Comparison of ENCODE assay signal across 26 cellular contexts in the genomic region with DNA sequence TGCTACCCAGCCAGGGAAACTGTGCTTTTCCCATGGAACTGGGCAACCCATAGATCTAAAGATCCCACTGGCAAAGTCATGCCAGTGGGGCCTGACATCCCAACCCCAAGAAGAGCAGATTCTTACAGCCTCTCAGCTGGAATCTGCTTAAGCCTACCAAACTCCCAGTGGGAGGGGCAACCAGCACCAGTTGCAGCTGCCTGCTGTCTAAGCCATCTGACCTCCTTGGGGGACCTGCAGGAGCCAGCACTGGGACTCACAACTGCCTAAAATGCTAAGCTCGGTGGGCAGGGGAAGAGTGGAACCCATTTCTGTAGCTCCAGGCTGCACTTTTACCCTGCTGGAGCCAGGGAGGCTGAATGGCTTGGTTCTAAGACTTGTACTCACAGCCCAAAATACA.
DNase-seq lines count a peak whose midpoint lies in the region; ATAC-seq, FAIRE-seq and TF ChIP-seq lines count a peak whose summit lies in the region.
"Had no signal": no experiment of that assay in that cellular context is flagged by ENCODE, and none has a peak within 500 bp of the region (broad histone marks: within the 10 kb centered on the region; RNA-seq: fewer than 3 reads in every experiment).

No MANE protein-coding gene starts in this region.

- peak overlapping the region; percentile 85; the same call in 1 of the 2 replicates for H2AFZ ChIP-seq in H1 (ENCODE audit: low read length)
- H2AFZ ChIP-seq in neural progenitor cell (replicated peaks), result no peak overlapping the region
- H2AFZ ChIP-seq: GM23338 had no signal

- H3K79me2 ChIP-seq in H1 (ENCODE audit: control insufficient read depth in 1 of 2, insufficient read depth in 2 of 2, low read length in 2 of 2) (no peaks in the 10 kb centered on the region), neural progenitor cell (ENCODE audit: low read depth) (no peaks in the 10 kb centered on the region)

- DNase-seq in NCI-H1694 treated with DMSO at 0.1 percent for 48 hours (lab: John Stamatoyannopoulos, UW) (peak; percentile 8), NCI-H1694 (lab: John Stamatoyannopoulos, UW) (no peak), NCI-H524 (lab: John Stamatoyannopoulos, UW) (peak; percentile 62 to 83), H1 (ENCODE audit: low read depth in 1 of 2, low spot score in 2 of 2) (no peak), neural progenitor cell (ENCODE audit: low spot score) (peak; percentile 29), vagina (ENCODE audit: extremely low spot score in 2 of 2) (no peak), RWPE1 (ENCODE audit: low spot score) (no peak)
- no peak for DNase-seq in activated CD8-positive, alpha-beta T cell treated with anti-CD3 and anti-CD28 coated beads, Interleukin-2, amount 10 ng/mL, durations not matched to agents 7 days and 5 days
- DNase-seq: CD8-positive, alpha-beta memory T cell; HCEC 1CT; MM.1S; NCI-H2081; NCI-H345; NCI-H510A treated with DMSO at 0.1 percent for 48 hours; SHP77 treated with DMSO at 0.1 percent for 48 hours had no signal

- no peak overlapping the region for H2BK120ac ChIP-seq in H1 (replicated peaks; ENCODE audit: low read depth, low read length)

- TF ChIP-seq RAD21 in H1 (IDR thresholded peaks at IDR 0.05 in 1 of 2, conservative IDR thresholded peaks at IDR 0.05 in 1 of 2; ENCODE audit: low read depth in 2 of 2, low read length in 2 of 2), result no peak

- no peak for FAIRE-seq in H1 (lab: Jason Lieb, UNC)
- FAIRE-seq: G401.6, GM12878 had no signal

- intact Hi-C loops in vagina (cut with DNase I), result no loop called here

- TF ChIP-seq CTCF in H1 (IDR thresholded peaks at IDR 0.05; ENCODE audit: control extremely low read depth in 1 of 3, insufficient read depth in 1 of 3, low read depth in 1 of 3, low read length in 3 of 3) (no peak), neural progenitor cell (IDR thresholded peaks at IDR 0.05) (no peak), vagina (IDR thresholded peaks at IDR 0.05) (no peak), RWPE1 (conservative IDR thresholded peaks at IDR 0.05; ENCODE audit: low read depth) (no peak)

- H3K4me2 ChIP-seq in H1 (ENCODE audit: insufficient read depth in 1 of 2, low read depth in 2 of 2, low read length in 2 of 2) (no peak overlapping the region), neural progenitor cell (no peak overlapping the region)
- H3K4me2 ChIP-seq: GM23338, KMS-11 had no signal

- no peak overlapping the region for H3K56ac ChIP-seq in H1 (replicated peaks; ENCODE audit: insufficient read length, low read depth, low read length)

- H3K4me1 ChIP-seq in H1 (replicated peaks in 1 of 4; ENCODE audit: control insufficient read depth in 3 of 4, insufficient read depth in 4 of 4, low read length in 3 of 4) (no peaks in the 10 kb centered on the region), neural progenitor cell (peaks cover 2% of the 10 kb centered on the region), vagina (no peaks in the 10 kb centered on the region)

- H2BK20ac ChIP-seq in H1 (ENCODE audit: low read length), result no peak overlapping the region

- no peak overlapping the region for H4K5ac ChIP-seq in H1 (ENCODE audit: insufficient read length, low read depth, low read length)

- 79% methylated on average over 1 of the region's 1 CpG; no CpG with 5 or more reads in 1 of the 2 experiments for WGBS in H1 (ENCODE audit: extremely low coverage in 1 of 2, insufficient coverage in 1 of 2, insufficient read length in 1 of 2, insufficient replicate concordance in 2 of 2, low coverage in 1 of 2, low lambda C conversion rate in 2 of 2, missing lambda C conversion rate in 1 of 2), 2 experiments

- no peaks in the 10 kb centered on the region for H3K36me3 ChIP-seq in H1 (ENCODE audit: control insufficient read depth in 2 of 4, insufficient read depth in 4 of 4, low read length in 3 of 4)
- H3K36me3 ChIP-seq in neural progenitor cell, result no peaks in the 10 kb centered on the region
- H3K36me3 ChIP-seq in vagina, result no peaks in the 10 kb centered on the region

- no peak overlapping the region for H3K14ac ChIP-seq in H1 (ENCODE audit: insufficient read length)

- H3K27me3 ChIP-seq in H1 (replicated peaks in 1 of 4; ENCODE audit: control insufficient read depth in 3 of 4, extremely low read depth in 1 of 4, insufficient read depth in 3 of 4, low read length in 3 of 4) (no peaks in the 10 kb centered on the region), neural progenitor cell (no peaks in the 10 kb centered on the region), vagina (no peaks in the 10 kb centered on the region)

- no peaks in the 10 kb centered on the region for H3F3A ChIP-seq in neural progenitor cell (ENCODE audit: low read depth)

- H3K4ac ChIP-seq in H1 (replicated peaks; ENCODE audit: insufficient read length, low read depth, low read length), result no peak overlapping the region

- H3K23me2 ChIP-seq in H1 (ENCODE audit: low read depth, low read length), result no peaks in the 10 kb centered on the region

- no peaks in the 10 kb centered on the region for H3K9me3 ChIP-seq in H1 (ENCODE audit: insufficient read depth in 2 of 2, low read depth in 1 of 2, low read length in 1 of 2)
- H3K9me3 ChIP-seq in neural progenitor cell (ENCODE audit: low read depth), result no peaks in the 10 kb centered on the region
- H3K9me3 ChIP-seq in vagina, result no peaks in the 10 kb centered on the region

- TF ChIP-seq POLR2A in H1 (IDR thresholded peaks at IDR 0.05; ENCODE audit: control extremely low read depth in 1 of 2, low read depth in 2 of 2, low read length in 2 of 2) (no peak), vagina (IDR thresholded peaks at IDR 0.05) (no peak)

- H3K9me3 Mint-ChIP-seq in neural progenitor cell, result peaks cover 2% of the 10 kb centered on the region
- no peaks in the 10 kb centered on the region for H3K9me3 Mint-ChIP-seq in activated CD8-positive, alpha-beta T cell treated with anti-CD3 and anti-CD28 coated beads, Interleukin-2, amount 10 ng/mL, durations not matched to agents 7 days and 5 days (ENCODE audit: insufficient read depth)
- H3K9me3 Mint-ChIP-seq: GM23338 had no signal

- no peak overlapping the region for H4K8ac ChIP-seq in H1 (ENCODE audit: extremely low read depth, insufficient read depth, low read length)

- H3K27ac ChIP-seq in H1 (ENCODE audit: low read depth, low read length), result no peak overlapping the region
- no peak overlapping the region for H3K27ac ChIP-seq in neural progenitor cell
- H3K27ac ChIP-seq in vagina, result no peak overlapping the region
- no peak overlapping the region for H3K27ac ChIP-seq in RWPE1
- H3K27ac ChIP-seq: 22Rv1, HL-60, KMS-11, SK-N-MC had no signal

- no peaks in the 10 kb centered on the region for H3K79me1 ChIP-seq in H1 (ENCODE audit: low read depth, low read length)

- H3K27ac Mint-ChIP-seq in neural progenitor cell, result no peak overlapping the region
- H3K27ac Mint-ChIP-seq in activated CD8-positive, alpha-beta T cell treated with anti-CD3 and anti-CD28 coated beads, Interleukin-2, amount 10 ng/mL, durations not matched to agents 7 days and 5 days, result no peak overlapping the region
- H3K27ac Mint-ChIP-seq: B cell; CD14-positive monocyte; CD8-positive, alpha-beta memory T cell; GM23338; IgD-negative memory B cell had no signal

- POLR2A ChIA-PET in H1 (lab: Charles Lee; ENCODE audit: partially characterized antibody), result no interaction called here
- POLR2A ChIA-PET in activated CD8-positive, alpha-beta T cell treated with anti-CD3 and anti-CD28 coated beads, Interleukin-2, amount 10 ng/mL, durations not matched to agents 7 days and 5 days (lab: Charles Lee), result no interaction called here
- POLR2A ChIA-PET in RWPE1 (lab: Yijun Ruan, JAX; ENCODE audit: low non-redundant PET), result interaction anchor here (0.7 kb wide), 1 partner anchor 251 kb away, joined by 3 read pairs; no protein-coding TSS in a partner anchor

- H3K27me3 Mint-ChIP-seq in neural progenitor cell (ENCODE audit: insufficient read depth, low read depth), result no peaks in the 10 kb centered on the region
- H3K27me3 Mint-ChIP-seq in activated CD8-positive, alpha-beta T cell treated with anti-CD3 and anti-CD28 coated beads, Interleukin-2, amount 10 ng/mL, durations not matched to agents 7 days and 5 days (ENCODE audit: low read depth), result no peaks in the 10 kb centered on the region
- H3K27me3 Mint-ChIP-seq: B cell; CD8-positive, alpha-beta memory T cell; IgD-negative memory B cell had no signal

- CTCF ChIA-PET in H1 (lab: Charles Lee; ENCODE audit: partially characterized antibody), result no interaction called here
- CTCF ChIA-PET in activated CD8-positive, alpha-beta T cell treated with anti-CD3 and anti-CD28 coated beads, Interleukin-2, amount 10 ng/mL, durations not matched to agents 7 days and 5 days (lab: Charles Lee), result no interaction called here
- CTCF ChIA-PET in RWPE1 (lab: Yijun Ruan, JAX), result interaction anchor here (0.6 kb wide), 1 partner anchor 11 kb away, joined by 7 read pairs; no protein-coding TSS in a partner anchor

- no peaks in the 10 kb centered on the region for H4K20me1 ChIP-seq in H1 (replicated peaks in 1 of 2; ENCODE audit: control insufficient read depth in 1 of 2, insufficient read depth in 2 of 2, low read length in 2 of 2)
- no peaks in the 10 kb centered on the region for H4K20me1 ChIP-seq in neural progenitor cell (ENCODE audit: low read depth)

- H3K4me3 Mint-ChIP-seq in neural progenitor cell, result no peak overlapping the region
- no peak overlapping the region for H3K4me3 Mint-ChIP-seq in activated CD8-positive, alpha-beta T cell treated with anti-CD3 and anti-CD28 coated beads, Interleukin-2, amount 10 ng/mL, durations not matched to agents 7 days and 5 days
- H3K4me3 Mint-ChIP-seq: B cell; CD14-positive monocyte; CD8-positive, alpha-beta memory T cell; GM23338; IgD-negative memory B cell had no signal

- H3K23ac ChIP-seq in H1 (ENCODE audit: insufficient read length), result no peak overlapping the region

- no peak overlapping the region for H2BK15ac ChIP-seq in H1 (ENCODE audit: low read length)

- H3K4me3 ChIP-seq in H1 (ENCODE audit: extremely low read depth in 1 of 4, insufficient read depth in 2 of 4, low read depth in 3 of 4, low read length in 4 of 4) (no peak overlapping the region), neural progenitor cell (no peak overlapping the region), vagina (no peak overlapping the region)
- H3K4me3 ChIP-seq: GM12878, GM23338, SK-N-MC had no signal

- no peaks in the 10 kb centered on the region for H3K36me3 Mint-ChIP-seq in neural progenitor cell
- no peaks in the 10 kb centered on the region for H3K36me3 Mint-ChIP-seq in activated CD8-positive, alpha-beta T cell treated with anti-CD3 and anti-CD28 coated beads, Interleukin-2, amount 10 ng/mL, durations not matched to agents 7 days and 5 days (ENCODE audit: low read depth)
- H3K36me3 Mint-ChIP-seq: CD14-positive monocyte; CD8-positive, alpha-beta memory T cell; IgD-negative memory B cell had no signal

- peaks cover 2% of the 10 kb centered on the region for H3K4me1 Mint-ChIP-seq in neural progenitor cell
- no peaks in the 10 kb centered on the region for H3K4me1 Mint-ChIP-seq in activated CD8-positive, alpha-beta T cell treated with anti-CD3 and anti-CD28 coated beads, Interleukin-2, amount 10 ng/mL, durations not matched to agents 7 days and 5 days (ENCODE audit: low read depth)
- H3K4me1 Mint-ChIP-seq: B cell; CD14-positive monocyte; CD8-positive, alpha-beta memory T cell; GM23338; IgD-negative memory B cell had no signal

- H3K9ac ChIP-seq in H1 (replicated peaks in 1 of 4; ENCODE audit: extremely low read depth in 1 of 4, low read depth in 3 of 4, low read length in 3 of 4), result no peak overlapping the region
- no peak overlapping the region for H3K9ac ChIP-seq in neural progenitor cell
- H3K9ac ChIP-seq: KMS-11 had no signal

- no peak overlapping the region for H2BK5ac ChIP-seq in H1 (ENCODE audit: low read depth, low read length)

- no peak overlapping the region for H4K91ac ChIP-seq in H1 (replicated peaks; ENCODE audit: insufficient read length, low read length)

- no peak overlapping the region for H2BK12ac ChIP-seq in H1 (ENCODE audit: low read depth, low read length)

- no peak for TF ChIP-seq EP300 in H1 (IDR thresholded peaks at IDR 0.05; ENCODE audit: borderline replicate concordance in 1 of 2, low read depth in 2 of 2, low read length in 2 of 2)

- no peak overlapping the region for H3K18ac ChIP-seq in H1 (ENCODE audit: extremely low read depth, low read length)

- H2AK5ac ChIP-seq in H1 (ENCODE audit: low read depth, low read length), result no peak overlapping the region

- ATAC-seq in activated CD8-positive, alpha-beta T cell treated with anti-CD3 and anti-CD28 coated beads, Interleukin-2, amount 10 ng/mL, durations not matched to agents 7 days and 5 days, result no peak
- ATAC-seq: GM12878, GM23338, Panc1 had no signal

Comparison
In these comparisons a context has a peak if more than half of its experiments do, and no peak if none do; other contexts are left out.
1. DNase-seq: peak in NCI-H1694 treated with DMSO at 0.1 percent for 48 hours (single experiment), NCI-H524 (2 of 2) and neural progenitor cell (single experiment); none in NCI-H1694 (single experiment), H1 (0 of 2), vagina (0 of 2), activated CD8-positive, alpha-beta T cell treated with anti-CD3 and anti-CD28 coated beads, Interleukin-2, amount 10 ng/mL, durations not matched to agents 7 days and 5 days (single experiment) and RWPE1 (single experiment).